ENCODE assay signal across 16 cellular contexts in genomic region chr13:37173214-37173613, GRCh38.
DNase-seq lines count a peak whose midpoint lies in the region; TF ChIP-seq lines count a peak whose summit lies in the region.
"Had no signal": no experiment of that assay in that cellular context is flagged by ENCODE, and none has a peak within 500 bp of the region (broad histone marks: within the 10 kb centered on the region; RNA-seq: fewer than 3 reads in every experiment).

No MANE protein-coding gene starts in this region.

- DNase-seq in AG04450 (ENCODE audit: low read depth, low spot score) (peak; percentile 69), HFF-Myc (ENCODE audit: extremely low read depth, low read depth) (peak; percentile 70), astrocyte of the cerebellum (ENCODE audit: low read depth) (peak; percentile 68), foreskin fibroblast (peak; percentile 80 to 90), cerebellar nuclear complex (lab: John Stamatoyannopoulos, UW) (no peak), NCI-H1436 (lab: John Stamatoyannopoulos, UW) (no peak), middle frontal gyrus (ENCODE audit: extremely low spot score, low spot score) (no peak)
- DNase-seq in activated naive CD4-positive, alpha-beta T cell (lab: John Stamatoyannopoulos, UW): no peak
- DNase-seq: activated CD4-positive, alpha-beta T cell treated with anti-CD3 and anti-CD28 coated beads, Interleukin-2, amount 10 ng/mL, durations not matched to agents 7 days and 5 days; GF-D8; KBM-7; NCI-H226; ovary; SJCRH30 had no signal

- H3K9me3 ChIP-seq in AG04450 (ENCODE audit: control insufficient read depth, insufficient read depth, low read length): no peaks in the 10 kb centered on the region
- H3K9me3 ChIP-seq: A549, ovary, SJCRH30 had no signal

- TF ChIP-seq CTCF in AG04450 (IDR thresholded peaks at IDR 0.05; ENCODE audit: low read depth, low read length) (peak; percentile 40), HFF-Myc (IDR thresholded peaks at IDR 0.05; ENCODE audit: low read depth, low read length, missing control alignments) (no peak), astrocyte of the cerebellum (IDR thresholded peaks at IDR 0.05; ENCODE audit: low read depth, low read length, missing control alignments) (no peak), foreskin fibroblast (IDR thresholded peaks at IDR 0.05; ENCODE audit: low read depth, low read length) (peak; percentile 20)

- CTCF ChIA-PET in AG04450 (lab: Charles Lee): interaction anchor here (1.4 kb wide), 1 partner anchor 430 kb away, joined by 5 read pairs; no protein-coding TSS in a partner anchor

- POLR2A ChIA-PET in AG04450 (lab: Yijun Ruan, JAX): interaction anchor here (0.7 kb wide), 1 partner anchor 544 kb away, joined by 3 read pairs; no protein-coding TSS in a partner anchor

- H3K4me3 ChIP-seq in AG04450 (ENCODE audit: low read depth, low read length) (no peak overlapping the region), HFF-Myc (replicated peaks; ENCODE audit: low read depth, low read length) (no peak overlapping the region), astrocyte of the cerebellum (ENCODE audit: low read depth, low read length) (no peak overlapping the region), foreskin fibroblast (ENCODE audit: low read depth in 1 of 2, low read length in 2 of 2) (no peak overlapping the region)
- H3K4me3 ChIP-seq: A549, ovary, SJCRH30, skin epidermis had no signal

- no peaks in the 10 kb centered on the region for H3K27me3 ChIP-seq in AG04450 (ENCODE audit: control insufficient read depth, insufficient read depth, low read length)
- H3K27me3 ChIP-seq: ovary, SJCRH30 had no signal

- H3K27ac ChIP-seq in AG04450 (ENCODE audit: low read depth, low read length): no peak overlapping the region
- H3K27ac ChIP-seq: A549, ovary, SJCRH30 had no signal

- in situ Hi-C loops in astrocyte of the cerebellum (cut with HindIII; ENCODE audit: low sequenced_read_pairs): no loop called here

Comparison
In these comparisons a context has a peak if more than half of its experiments do, and no peak if none do; other contexts are left out.
1. DNase-seq: peak in AG04450 (single experiment), HFF-Myc (single experiment), astrocyte of the cerebellum (single experiment) and foreskin fibroblast (2 of 2); none in cerebellar nuclear complex (0 of 2), NCI-H1436 (single experiment), activated naive CD4-positive, alpha-beta T cell (0 of 4) and middle frontal gyrus (single experiment).
2. CTCF ChIP-seq: peak in AG04450 (single experiment) and foreskin fibroblast (single experiment); none in HFF-Myc (single experiment) and astrocyte of the cerebellum (single experiment).